ENCODE assay signal across 11 cellular contexts in the genomic region with DNA sequence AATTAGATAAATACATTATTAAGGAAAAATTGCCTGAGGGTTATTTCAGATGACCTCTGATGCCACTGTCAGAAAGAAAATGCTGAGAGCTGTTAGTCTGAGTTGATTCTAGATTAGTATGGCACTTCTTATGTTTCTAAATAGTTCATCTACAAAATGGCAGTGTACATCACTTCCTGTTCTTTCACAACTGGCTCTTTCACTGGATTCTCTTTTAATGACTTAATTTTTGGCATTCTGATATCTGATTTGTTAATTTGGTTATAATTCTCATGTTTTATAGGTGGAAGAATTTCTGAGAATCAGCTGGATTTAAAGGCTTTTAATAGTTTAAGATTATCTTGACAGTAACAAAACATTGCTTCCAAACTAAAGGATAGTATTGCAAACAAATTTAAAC. TPM values are rescaled to one million over a fixed set of nuclear protein-coding genes. Genes with fewer than 3 reads are reported as not detected.
A peak's percentile ranks its signal among the peaks of the same experiment; 100 is the strongest.
DNase-seq lines count a peak whose midpoint lies in the region; ATAC-seq and TF ChIP-seq lines count a peak whose summit lies in the region.
"Had no signal": no experiment of that assay in that cellular context is flagged by ENCODE, and none has a peak within 500 bp of the region (broad histone marks: within the 10 kb centered on the region; RNA-seq: fewer than 3 reads in every experiment).

No MANE protein-coding gene starts in this region.

- no peaks in the 10 kb centered on the region for H3F3A ChIP-seq in DOHH2 (ENCODE audit: control insufficient read depth, insufficient read depth)

- H3K9me2 ChIP-seq in DOHH2 (replicated peaks; ENCODE audit: control insufficient read depth, low read length), result no peaks in the 10 kb centered on the region

- H4K20me1 ChIP-seq in DOHH2 (ENCODE audit: control insufficient read depth, insufficient read depth, low read depth, low read length), result no peaks in the 10 kb centered on the region

- peaks cover 39% of the 10 kb centered on the region for H3K4me1 Mint-ChIP-seq in neural crest cell

- peak overlapping the region; percentile 87 for H3K4me3 Mint-ChIP-seq in neural crest cell

- peaks cover 30% of the 10 kb centered on the region for H3K4me1 ChIP-seq in DOHH2 (ENCODE audit: control insufficient read depth, low read length)

- H3K36me3 Mint-ChIP-seq in neural crest cell (ENCODE audit: low read depth), result no peaks in the 10 kb centered on the region

- intact Hi-C loops in dorsolateral prefrontal cortex (cut with DNase I), result loop anchor here in 1 of 2 donors (5.0 kb wide), 2 partner anchors 49 to 174 kb away; partner anchors contain the start of genes ABHD15 and TP53I13

- peaks cover 31% of the 10 kb centered on the region for H3K36me3 ChIP-seq in DOHH2 (ENCODE audit: control insufficient read depth, low read length)
- H3K36me3 ChIP-seq in MG63, result peaks cover 27% of the 10 kb centered on the region

- H3K79me2 ChIP-seq in DOHH2 (ENCODE audit: control insufficient read depth, low read length), result peaks cover 94% of the 10 kb centered on the region

- H3K27me3 ChIP-seq in DOHH2 (ENCODE audit: control insufficient read depth, low read length) (no peaks in the 10 kb centered on the region), dorsolateral prefrontal cortex (no peaks in the 10 kb centered on the region), MG63 (no peaks in the 10 kb centered on the region)
- H3K27me3 ChIP-seq: SJCRH30 had no signal

- peak overlapping the region; percentile 71 for H3K4me2 ChIP-seq in DOHH2 (ENCODE audit: low read length)

- H3K27ac Mint-ChIP-seq in neural crest cell (ENCODE audit: unreplicated experiment), result peak overlapping the region; percentile 19

- H3K27ac ChIP-seq in DOHH2 (ENCODE audit: low read depth, low read length), result no peak overlapping the region
- H3K27ac ChIP-seq in dorsolateral prefrontal cortex, result peak overlapping the region in 42 of 59 donors; percentile 0 to 99 (median 40)
- H3K27ac ChIP-seq: SJCRH30 had no signal

- no peak for ATAC-seq in HG02623 (IDR thresholded peaks at IDR 0.05; ENCODE audit: unreplicated experiment)

- H3K9me3 ChIP-seq in DOHH2 (ENCODE audit: control insufficient read depth, insufficient read depth, low read length) (no peaks in the 10 kb centered on the region), MG63 (no peaks in the 10 kb centered on the region)
- H3K9me3 ChIP-seq: SJCRH30 had no signal

- H3K9me3 Mint-ChIP-seq in neural crest cell, result no peaks in the 10 kb centered on the region

- TF ChIP-seq CTCF in DOHH2 (IDR thresholded peaks at IDR 0.05; ENCODE audit: low read depth, low read length, poor library complexity, severe bottlenecking) (no peak), dorsolateral prefrontal cortex (IDR thresholded peaks at IDR 0.05 in 54 of 56, conservative IDR thresholded peaks at IDR 0.05 in 2 of 56; ENCODE audit: low read depth in 1 of 56, partially characterized antibody in 56 of 56) (no peak), neural crest cell (conservative IDR thresholded peaks at IDR 0.05) (no peak)

- DNase-seq in MV-4-11 (lab: John Stamatoyannopoulos, UW) (peak; percentile 50), dorsolateral prefrontal cortex (no peak), neural crest cell (ENCODE audit: low read depth, low spot score) (no peak), COLO668 (lab: John Stamatoyannopoulos, UW; ENCODE audit: unreplicated experiment) (no peak), MG63 (no peak), DMS114 treated with DMSO at 0.1 percent for 48 hours (lab: John Stamatoyannopoulos, UW; ENCODE audit: unreplicated experiment) (no peak)
- DNase-seq: activated naive CD4-positive, alpha-beta T cell; retina; SJCRH30 had no signal

- peak overlapping the region; percentile 85 for H3K4me3 ChIP-seq in DOHH2 (ENCODE audit: low read length)
- peak overlapping the region in 32 of 59 donors; percentile 6 to 99 (median 90) for H3K4me3 ChIP-seq in dorsolateral prefrontal cortex
- H3K4me3 ChIP-seq in MG63, result no peak overlapping the region
- H3K4me3 ChIP-seq: SJCRH30 had no signal

- H3K27me3 Mint-ChIP-seq in neural crest cell (ENCODE audit: low read depth), result no peaks in the 10 kb centered on the region

RNA-seq across cellular contexts. Expression of gene TAOK1, which starts 3.3 kb away (rescaled TPM):
- total RNA-seq in dorsolateral prefrontal cortex (100 to 1,000 TPM; 102 to 159 (median 134) TPM), neural crest cell (80.9 and 81.9 TPM in 2 replicates)
- 15.7 and 34.6 TPM in 2 replicates for total RNA-seq in MG63 (2014; rRNA removed; shearing (Covaris generic); ENCODE audit: low replicate concordance)
